Comparison of ENCODE assay signal across 8 cellular contexts in the genomic region with DNA sequence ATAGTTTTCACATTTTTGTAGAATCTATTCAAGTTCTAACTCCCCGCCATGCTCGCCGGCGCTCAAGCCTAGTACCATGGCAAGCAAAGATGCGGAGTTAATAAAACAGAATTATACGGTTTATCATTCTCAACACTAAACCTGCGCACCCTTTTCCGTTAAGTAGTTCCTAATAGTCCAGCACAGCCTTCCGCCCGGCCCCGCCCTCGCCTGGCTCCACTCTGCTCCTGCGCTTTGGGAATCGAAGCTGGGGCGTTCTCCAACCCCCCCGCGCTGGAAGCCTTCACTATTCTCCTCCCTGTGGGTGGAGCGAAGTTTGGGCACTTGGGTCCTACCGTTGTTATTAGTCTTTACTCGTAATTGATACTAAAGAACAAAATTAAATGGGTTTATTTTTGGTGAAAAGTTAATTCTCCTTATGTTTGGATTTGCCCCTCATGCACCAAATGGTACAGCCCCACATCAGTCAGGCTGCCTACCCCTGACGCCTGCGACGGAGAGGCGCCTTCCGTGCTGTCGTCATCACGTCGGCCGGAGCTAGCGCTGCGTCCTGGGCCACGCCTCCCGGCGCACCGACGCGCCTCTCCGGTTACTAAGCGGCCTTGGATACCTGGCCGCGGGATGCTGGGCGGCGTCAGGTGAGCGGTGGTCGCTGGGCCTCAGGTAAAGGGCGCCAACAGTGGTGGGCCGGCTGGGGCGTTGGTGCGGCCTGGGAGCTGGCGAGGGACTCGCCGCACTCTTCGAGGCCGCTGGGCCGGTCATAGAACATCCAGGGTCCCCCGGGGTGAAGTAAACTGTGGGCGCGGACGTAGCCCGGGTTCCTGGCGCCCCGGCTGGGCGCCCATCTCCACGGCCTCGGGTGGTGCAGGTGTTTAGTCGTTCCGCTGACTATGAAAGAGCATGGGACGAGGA. TPM values are rescaled to one million over a fixed set of nuclear protein-coding genes. Genes with fewer than 3 reads are reported as not detected.
DNase-seq lines count a peak whose midpoint lies in the region; ATAC-seq and FAIRE-seq lines count a peak whose summit lies in the region.

A gene with protein sequence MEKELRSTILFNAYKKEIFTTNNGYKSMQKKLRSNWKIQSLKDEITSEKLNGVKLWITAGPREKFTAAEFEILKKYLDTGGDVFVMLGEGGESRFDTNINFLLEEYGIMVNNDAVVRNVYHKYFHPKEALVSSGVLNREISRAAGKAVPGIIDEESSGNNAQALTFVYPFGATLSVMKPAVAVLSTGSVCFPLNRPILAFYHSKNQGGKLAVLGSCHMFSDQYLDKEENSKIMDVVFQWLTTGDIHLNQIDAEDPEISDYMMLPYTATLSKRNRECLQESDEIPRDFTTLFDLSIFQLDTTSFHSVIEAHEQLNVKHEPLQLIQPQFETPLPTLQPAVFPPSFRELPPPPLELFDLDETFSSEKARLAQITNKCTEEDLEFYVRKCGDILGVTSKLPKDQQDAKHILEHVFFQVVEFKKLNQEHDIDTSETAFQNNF (plus strand): TSS at position 546 of the 912 bp plus-strand sequence. CDS start 3,762 bp downstream, outside the sequence.

- peaks cover 13% of the 10 kb centered on the region for H3K4me1 Mint-ChIP-seq in activated CD8-positive, alpha-beta memory T cell treated with anti-CD3 and anti-CD28 coated beads, Interleukin-2, amount 10 ng/mL, durations not matched to agents 7 days and 5 days

- H3K27ac ChIP-seq in mesendoderm (ENCODE audit: low read depth, low read length), result peak within 1 kb of the TSS; percentile 25

- peak within 1 kb of the TSS; percentile 89 for H3K4me3 Mint-ChIP-seq in activated CD8-positive, alpha-beta memory T cell treated with anti-CD3 and anti-CD28 coated beads, Interleukin-2, amount 10 ng/mL, durations not matched to agents 7 days and 5 days

- no peak within 1 kb of the TSS for H2BK120ac ChIP-seq in mesendoderm (ENCODE audit: low read depth, low read length)

- CTCF ChIA-PET in activated CD8-positive, alpha-beta memory T cell treated with anti-CD3 and anti-CD28 coated beads, Interleukin-2, amount 10 ng/mL, durations not matched to agents 7 days and 5 days (lab: Charles Lee), result interaction anchor here (1.0 kb wide), 1 partner anchor 159 kb away, joined by 3 read pairs; no protein-coding TSS in a partner anchor

- H3K9me3 Mint-ChIP-seq in activated CD8-positive, alpha-beta memory T cell treated with anti-CD3 and anti-CD28 coated beads, Interleukin-2, amount 10 ng/mL, durations not matched to agents 7 days and 5 days (ENCODE audit: low read depth), result no peaks in the 10 kb centered on the region

- H3K4ac ChIP-seq in mesendoderm (ENCODE audit: low read depth, low read length), result peak within 1 kb of the TSS; percentile 7

- no peaks in the 10 kb centered on the region for H3K9me3 ChIP-seq in endocrine pancreas (ENCODE audit: control insufficient read depth, low read length)

- H3K4me2 ChIP-seq in mesendoderm (ENCODE audit: low read length), result peak within 1 kb of the TSS; percentile 91

- H3K4me3 ChIP-seq in endocrine pancreas (ENCODE audit: control insufficient read depth, insufficient read depth, low read length) (peak within 1 kb of the TSS; percentile 91), mesendoderm (ENCODE audit: low read length) (peak within 1 kb of the TSS; percentile 76)

- H3K4me1 ChIP-seq in endocrine pancreas (ENCODE audit: control insufficient read depth, insufficient read depth, low read length) (no peaks in the 10 kb centered on the region), mesendoderm (ENCODE audit: control insufficient read depth, low read depth, low read length) (no peaks in the 10 kb centered on the region)

- DNase-seq in COLO668 (lab: John Stamatoyannopoulos, UW; ENCODE audit: unreplicated experiment) (peak; percentile 97), HTR-8/SVneo (ENCODE audit: insufficient read length, low spot score) (peak; percentile 100), NOMO-1 treated with dmso at 0.1 percent for 144 hours (lab: John Stamatoyannopoulos, UW; ENCODE audit: unreplicated experiment) (peak; percentile 84), mesendoderm (peak; percentile 97)
- DNase-seq in activated CD8-positive, alpha-beta memory T cell treated with anti-CD3 and anti-CD28 coated beads, Interleukin-2, amount 10 ng/mL, durations not matched to agents 7 days and 5 days, result peak; percentile 93
- DNase-seq in stimulated activated CD8-positive, alpha-beta memory T cell treated with anti-CD3 and anti-CD28 coated beads, Interleukin-15, amount 100 ng/mL, for 1 hour (ENCODE audit: low read depth), result peak; percentile 77

- H3K23ac ChIP-seq in mesendoderm (ENCODE audit: low read length), result no peak within 1 kb of the TSS

- H3K9ac ChIP-seq in endocrine pancreas (ENCODE audit: control insufficient read depth, insufficient read depth, low read length) (peak within 1 kb of the TSS; percentile 81), mesendoderm (ENCODE audit: low read length) (peak within 1 kb of the TSS; percentile 84)

- peak within 1 kb of the TSS; percentile 70 for H3K18ac ChIP-seq in mesendoderm (ENCODE audit: low read length)

- peak within 1 kb of the TSS; percentile 93 for H3K27ac Mint-ChIP-seq in activated CD8-positive, alpha-beta memory T cell treated with anti-CD3 and anti-CD28 coated beads, Interleukin-2, amount 10 ng/mL, durations not matched to agents 7 days and 5 days

- peaks cover 4% of the 10 kb centered on the region for H3K36me3 Mint-ChIP-seq in activated CD8-positive, alpha-beta memory T cell treated with anti-CD3 and anti-CD28 coated beads, Interleukin-2, amount 10 ng/mL, durations not matched to agents 7 days and 5 days

- H3K36me3 ChIP-seq in endocrine pancreas (ENCODE audit: control insufficient read depth, insufficient read depth, low read length) (no peaks in the 10 kb centered on the region), mesendoderm (ENCODE audit: control insufficient read depth, insufficient read depth, low read length) (no peaks in the 10 kb centered on the region)

- no peak within 1 kb of the TSS for H2AK5ac ChIP-seq in mesendoderm (ENCODE audit: low read length)

- H3K27me3 Mint-ChIP-seq in activated CD8-positive, alpha-beta memory T cell treated with anti-CD3 and anti-CD28 coated beads, Interleukin-2, amount 10 ng/mL, durations not matched to agents 7 days and 5 days, result no peaks in the 10 kb centered on the region

- H3K56ac ChIP-seq in mesendoderm (ENCODE audit: low read length), result peak within 1 kb of the TSS; percentile 86

- H3K79me1 ChIP-seq in mesendoderm (ENCODE audit: low read length), result no peaks in the 10 kb centered on the region

- peak within 1 kb of the TSS; percentile 67 for H4K8ac ChIP-seq in mesendoderm (ENCODE audit: low read depth, low read length)

- H3K27me3 ChIP-seq in endocrine pancreas (ENCODE audit: control insufficient read depth, insufficient read depth, low read length) (no peaks in the 10 kb centered on the region), mesendoderm (ENCODE audit: insufficient read depth, low read length, poor library complexity) (no peaks in the 10 kb centered on the region)

- H4K5ac ChIP-seq in mesendoderm (ENCODE audit: low read length), result peak within 1 kb of the TSS; percentile 66

- peak; percentile 98 for ATAC-seq in GM21360 (IDR thresholded peaks at IDR 0.05; ENCODE audit: unreplicated experiment)
- ATAC-seq in activated CD8-positive, alpha-beta memory T cell treated with anti-CD3 and anti-CD28 coated beads, Interleukin-2, amount 10 ng/mL, durations not matched to agents 7 days and 5 days, result peak; percentile 99

- H2BK5ac ChIP-seq in mesendoderm (ENCODE audit: low read length), result no peak within 1 kb of the TSS

- no CpG with 5 or more reads among the region's 68 CpGs for WGBS in mesendoderm (ENCODE audit: extremely low coverage, insufficient coverage, low lambda C conversion rate)

- H3K79me2 ChIP-seq in mesendoderm (ENCODE audit: control insufficient read depth, insufficient read depth, low read length), result no peaks in the 10 kb centered on the region

- no peak within 1 kb of the TSS for H2BK15ac ChIP-seq in mesendoderm (replicated peaks; ENCODE audit: low read depth)

- FAIRE-seq in HTR-8/SVneo (lab: Jason Lieb, UNC), result peak; percentile 100

RNA-seq across cellular contexts. Expression of the gene that starts here (rescaled TPM):
- total RNA-seq in activated CD8-positive, alpha-beta memory T cell treated with anti-CD3 and anti-CD28 coated beads, Interleukin-2, amount 10 ng/mL, durations not matched to agents 7 days and 5 days, result 10 to 100 TPM; 15.9 to 18.3 TPM
- 45.5 TPM for polyA plus RNA-seq in mesendoderm (2013, experiment 1 of 2)
- polyA plus RNA-seq in mesendoderm (2013, experiment 2 of 2), result 40.2 TPM

Comparison
In these comparisons a context has a peak if more than half of its experiments do, and no peak if none do; other contexts are left out.
1. Peak in every context shown above with its lines: DNase-seq, ATAC-seq, H3K4me3 ChIP-seq and H3K27ac ChIP-seq.